ENCODE assay signal across 8 cellular contexts in the genomic region with DNA sequence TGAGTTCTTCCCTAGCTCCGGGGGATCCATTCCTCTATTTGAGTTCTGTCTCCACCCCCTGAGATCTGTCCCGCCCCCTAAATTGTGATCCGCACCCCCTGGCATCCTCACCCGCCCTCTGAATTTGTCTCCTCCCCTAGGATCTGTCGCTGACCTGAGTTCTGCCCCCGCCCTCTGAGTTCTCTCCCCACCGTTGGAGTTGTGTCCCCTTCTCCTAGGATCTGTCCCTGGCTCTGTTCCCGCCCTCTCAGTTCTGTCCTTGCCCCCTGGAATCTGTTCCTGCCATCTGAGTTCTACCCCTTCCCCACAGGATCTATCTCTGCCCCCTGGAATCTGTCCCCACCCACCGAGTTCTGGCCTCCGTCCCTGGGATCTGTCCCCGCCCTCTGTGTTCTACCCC. TPM values are rescaled to one million over a fixed set of nuclear protein-coding genes. Genes with fewer than 3 reads are reported as not detected.
DNase-seq lines count a peak whose midpoint lies in the region; ATAC-seq lines count a peak whose summit lies in the region.

No MANE protein-coding gene starts in this region.

- POLR2A ChIA-PET in activated CD4-positive, alpha-beta T cell treated with anti-CD3 and anti-CD28 coated beads for 36 hours (lab: Charles Lee), result interaction anchor here (0.5 kb wide), 1 partner anchor 585 kb away, joined by 4 read pairs; no protein-coding TSS in a partner anchor

- H3K4me3 ChIP-seq in SK-N-MC (peak overlapping the region; percentile 99), stomach smooth muscle (ENCODE audit: low read length in 2 of 2) (peak overlapping the region in 1 of 2 donors; percentile 40)

- H3K27me3 ChIP-seq in stomach smooth muscle (ENCODE audit: control insufficient read depth in 1 of 2, insufficient read depth in 2 of 2, low read length in 2 of 2), result peaks cover 40 to 47% of the 10 kb centered on the region in 2 donors

- peak; percentile 54 for DNase-seq in activated CD4-positive, alpha-beta T cell treated with anti-CD3 and anti-CD28 coated beads for 36 hours
- DNase-seq in activated CD4-positive, alpha-beta T cell treated with anti-CD3 and anti-CD28 coated beads for 1 hour, result no peak
- DNase-seq in SK-N-MC (ENCODE audit: low read depth, low spot score) (no peak), Right ventricle myocardium superior (peak; percentile 67), NCI-H2227 (lab: John Stamatoyannopoulos, UW; ENCODE audit: unreplicated experiment) (no peak), RKO (ENCODE audit: low spot score) (no peak), mucosa of gallbladder (ENCODE audit: low spot score) (no peak)

- H3K36me3 ChIP-seq in SK-N-MC (ENCODE audit: insufficient read depth, low read length) (peaks cover 9% of the 10 kb centered on the region), stomach smooth muscle (ENCODE audit: control insufficient read depth in 2 of 2, insufficient read depth in 2 of 2, low read length in 2 of 2) (peaks cover 0 to 3% of the 10 kb centered on the region in 2 donors)

- no peak for ATAC-seq in activated CD4-positive, alpha-beta T cell treated with anti-CD3 and anti-CD28 coated beads for 36 hours
- peak; percentile 3 for ATAC-seq in Right ventricle myocardium superior (ENCODE audit: poor library complexity)

- CTCF ChIA-PET in activated CD4-positive, alpha-beta T cell treated with anti-CD3 and anti-CD28 coated beads for 36 hours (lab: Charles Lee), result interaction anchor here (0.6 to 1.9 kb wide), 5 partner anchors 12 to 50 kb away, joined by 3 to 5 read pairs (median 3); no protein-coding TSS in a partner anchor

- H3K4me1 Mint-ChIP-seq in activated CD4-positive, alpha-beta T cell treated with anti-CD3 and anti-CD28 coated beads for 36 hours, result peaks cover 28% of the 10 kb centered on the region

- H3K9ac ChIP-seq in SK-N-MC (ENCODE audit: insufficient read length), result peak overlapping the region; percentile 63
- H3K9ac ChIP-seq in stomach smooth muscle (ENCODE audit: low read length in 2 of 2), result no peak overlapping the region

- intact Hi-C loops in activated CD4-positive, alpha-beta T cell treated with anti-CD3 and anti-CD28 coated beads for 36 hours (cut with DNase I, micrococcal nuclease), result loop anchor here (2.0 to 5.0 kb wide), 7 partner anchors 35 to 704 kb away; partner anchors contain the start of genes C19orf73 (in 1 of the 2), PPFIA3 (in 1 of the 2), PRMT1 (in 1 of the 2) and RPS11 (in 1 of the 2)
- intact Hi-C loops in Right ventricle myocardium superior (cut with DNase I), result loop anchor here (2.0 to 5.0 kb wide), 2 partner anchors 50 to 215 kb away; no protein-coding TSS in a partner anchor

- H3K27ac ChIP-seq in SK-N-MC (peak overlapping the region; percentile 83; the same call in 1 of the 2 replicates), stomach smooth muscle (ENCODE audit: low read length) (peak overlapping the region; percentile 46)

- H3K4me3 Mint-ChIP-seq in activated CD4-positive, alpha-beta T cell treated with anti-CD3 and anti-CD28 coated beads for 36 hours, result peak overlapping the region; percentile 73

- H3K27ac Mint-ChIP-seq in activated CD4-positive, alpha-beta T cell treated with anti-CD3 and anti-CD28 coated beads for 36 hours, result no peak overlapping the region

- H3K4me1 ChIP-seq in stomach smooth muscle (ENCODE audit: control insufficient read depth, insufficient read depth, low read length), result peaks cover 16% of the 10 kb centered on the region

- H3K27me3 Mint-ChIP-seq in activated CD4-positive, alpha-beta T cell treated with anti-CD3 and anti-CD28 coated beads for 36 hours, result peaks cover 49% of the 10 kb centered on the region

- H3K9me3 Mint-ChIP-seq in activated CD4-positive, alpha-beta T cell treated with anti-CD3 and anti-CD28 coated beads for 36 hours (ENCODE audit: low read depth), result no peaks in the 10 kb centered on the region

- peaks cover 6% of the 10 kb centered on the region for H3K36me3 Mint-ChIP-seq in activated CD4-positive, alpha-beta T cell treated with anti-CD3 and anti-CD28 coated beads for 36 hours (ENCODE audit: low read depth)

- H3K9me3 ChIP-seq in SK-N-MC (ENCODE audit: low read depth, low read length) (no peaks in the 10 kb centered on the region), stomach smooth muscle (ENCODE audit: control insufficient read depth in 2 of 2, low read length in 2 of 2) (no peaks in the 10 kb centered on the region)

RNA-seq across cellular contexts. Expression of gene SLC17A7, which starts 1.0 kb away (rescaled TPM):
- under 1 TPM; 0.07 to 0.14 TPM for total RNA-seq in activated CD4-positive, alpha-beta T cell treated with anti-CD3 and anti-CD28 coated beads for 36 hours
- total RNA-seq in Right ventricle myocardium superior (1.8 TPM), mucosa of gallbladder (1.6 TPM)

RNA-seq across cellular contexts. Expression of gene PIH1D1, which starts 9.3 kb away (rescaled TPM):
- total RNA-seq in activated CD4-positive, alpha-beta T cell treated with anti-CD3 and anti-CD28 coated beads for 36 hours, result 100 to 1,000 TPM; 117 to 138 TPM
- 28.1 TPM for total RNA-seq in Right ventricle myocardium superior
- 77.9 TPM for total RNA-seq in mucosa of gallbladder

RNA-seq across cellular contexts. Expression of gene ALDH16A1, which starts 10.7 kb away (rescaled TPM):
- total RNA-seq in activated CD4-positive, alpha-beta T cell treated with anti-CD3 and anti-CD28 coated beads for 36 hours, result 10 to 100 TPM; 26.8 to 33.3 TPM
- total RNA-seq in Right ventricle myocardium superior (10.8 TPM), mucosa of gallbladder (45.3 TPM)

RNA-seq across cellular contexts. Expression of gene GFY, which starts 17.2 kb away (rescaled TPM):
- not detected for total RNA-seq in activated CD4-positive, alpha-beta T cell treated with anti-CD3 and anti-CD28 coated beads for 36 hours
- total RNA-seq in Right ventricle myocardium superior, result not detected
- not detected for total RNA-seq in mucosa of gallbladder

RNA-seq across cellular contexts. Expression of gene PTH2, which starts 19.1 kb away (rescaled TPM):
- not detected for total RNA-seq in activated CD4-positive, alpha-beta T cell treated with anti-CD3 and anti-CD28 coated beads for 36 hours
- total RNA-seq in Right ventricle myocardium superior, result not detected
- not detected for total RNA-seq in mucosa of gallbladder

Comparison
In these comparisons a context has a peak if more than half of its experiments do, and no peak if none do; other contexts are left out.
1. DNase-seq: peak in activated CD4-positive, alpha-beta T cell treated with anti-CD3 and anti-CD28 coated beads for 36 hours (single experiment) and Right ventricle myocardium superior (single experiment); none in activated CD4-positive, alpha-beta T cell treated with anti-CD3 and anti-CD28 coated beads for 1 hour (single experiment), SK-N-MC (single experiment), NCI-H2227 (single experiment), RKO (single experiment) and mucosa of gallbladder (single experiment).